21 cellular contexts compared by ENCODE assay signal in the genomic region with DNA sequence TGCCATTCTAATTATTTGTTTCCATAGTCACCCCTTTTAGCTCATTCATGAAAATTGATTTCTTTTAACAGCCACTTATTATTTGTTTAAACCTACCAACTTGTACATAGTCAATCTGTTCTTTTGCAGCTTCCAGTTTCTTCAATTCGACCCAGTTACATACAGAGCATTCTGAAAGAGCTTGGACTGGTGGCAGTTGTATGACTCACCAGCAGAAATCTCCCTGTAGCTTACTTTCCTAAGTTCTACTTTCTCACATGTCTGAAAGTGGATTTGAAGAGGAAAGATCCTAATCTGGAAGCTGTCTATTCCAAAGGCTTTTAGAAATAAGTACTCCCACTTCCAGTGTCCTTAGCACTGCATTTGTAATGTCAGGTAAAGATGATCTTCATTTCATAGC.
DNase-seq lines count a peak whose midpoint lies in the region; ATAC-seq, FAIRE-seq and TF ChIP-seq lines count a peak whose summit lies in the region.
"Had no signal": no experiment of that assay in that cellular context is flagged by ENCODE, and none has a peak within 500 bp of the region (broad histone marks: within the 10 kb centered on the region; RNA-seq: fewer than 3 reads in every experiment).

No MANE protein-coding gene starts in this region.

- peaks cover 0 to 4% (median 0%) of the 10 kb centered on the region in 5 experiments for H3K9me3 Mint-ChIP-seq in brain
- H3K9me3 Mint-ChIP-seq: stimulated activated memory B cell treated with anti-CD40 and anti-IgM and Interleukin-4, amounts not matched to agents 10 μg/mL and 1 μg/mL and 100 μg/mL, for 72 hours had no signal

- FAIRE-seq in HepG2 (lab: Jason Lieb, UNC) = no peak
- FAIRE-seq: endometrium had no signal

- H3K4me3 Mint-ChIP-seq in brain = no peak overlapping the region
- H3K4me3 Mint-ChIP-seq: activated B cell treated with CpG ODN at 0.5 μM for 24 hours; activated CD8-positive, alpha-beta memory T cell treated with anti-CD3 and anti-CD28 coated beads, Interleukin-2, amount 10 ng/mL, durations not matched to agents 7 days and 5 days; IgD-negative memory B cell; stimulated activated memory B cell treated with anti-CD40 and anti-IgM and Interleukin-4, amounts not matched to agents 10 μg/mL and 1 μg/mL and 100 μg/mL, for 72 hours had no signal

- no peak overlapping the region for H2AFZ ChIP-seq in HepG2 (ENCODE audit: low read length)

- H3K36me3 Mint-ChIP-seq in brain = no peaks in the 10 kb centered on the region
- H3K36me3 Mint-ChIP-seq: activated CD8-positive, alpha-beta memory T cell treated with anti-CD3 and anti-CD28 coated beads, Interleukin-2, amount 10 ng/mL, durations not matched to agents 7 days and 5 days; IgD-negative memory B cell; stimulated activated memory B cell treated with anti-CD40 and anti-IgM and Interleukin-4, amounts not matched to agents 10 μg/mL and 1 μg/mL and 100 μg/mL, for 72 hours had no signal

- TF ChIP-seq EP300 in HepG2 (IDR thresholded peaks at IDR 0.05; ENCODE audit: low read depth in 2 of 2, low read length in 2 of 2) = no peak
- TF ChIP-seq EP300 in HepG2 (CRISPR knock-in tag; IDR thresholded peaks at IDR 0.05; ENCODE audit: borderline replicate concordance) = no peak

- ATAC-seq in right lobe of liver (peak in 3 of 4 donors; percentile 22 to 60 (median 34)), HepG2 (no peak), GM18498 (IDR thresholded peaks at IDR 0.05; ENCODE audit: unreplicated experiment) (no peak)
- ATAC-seq: activated CD8-positive, alpha-beta memory T cell treated with anti-CD3 and anti-CD28 coated beads, Interleukin-2, amount 10 ng/mL, durations not matched to agents 7 days and 5 days; stimulated activated memory B cell treated with anti-CD40 and anti-IgM and Interleukin-4, amounts not matched to agents 10 μg/mL and 1 μg/mL and 100 μg/mL, for 72 hours had no signal

- TF ChIP-seq CTCF in right lobe of liver (IDR thresholded peaks at IDR 0.05) (no peak), HepG2 (CRISPR knock-in tag; IDR thresholded peaks at IDR 0.05) (no peak), brain (conservative IDR thresholded peaks at IDR 0.05) (no peak)

- peaks cover 0 to 21% (median 0%) of the 10 kb centered on the region in 4 donors for H3K4me1 ChIP-seq in right lobe of liver
- no peaks in the 10 kb centered on the region for H3K4me1 ChIP-seq in HepG2 (ENCODE audit: insufficient read depth, low read length)

- H3K27me3 Mint-ChIP-seq in brain = peaks cover 5% of the 10 kb centered on the region
- H3K27me3 Mint-ChIP-seq: activated B cell treated with CpG ODN at 0.5 μM for 24 hours; activated CD8-positive, alpha-beta memory T cell treated with anti-CD3 and anti-CD28 coated beads, Interleukin-2, amount 10 ng/mL, durations not matched to agents 7 days and 5 days; IgD-negative memory B cell; stimulated activated memory B cell treated with anti-CD40 and anti-IgM and Interleukin-4, amounts not matched to agents 10 μg/mL and 1 μg/mL and 100 μg/mL, for 72 hours had no signal

- in situ Hi-C loops in HepG2 (cut with HindIII; ENCODE audit: extremely low pct_ligation_motif_present, low pct_unique_long_range_greater_than_20kb) = no loop called here

- no TSS peak for BruUV-seq in HepG2 (replicated peaks; lab: Mats Ljungman, UMichigan)

- no peak overlapping the region for H3K4me2 ChIP-seq in HepG2 (ENCODE audit: low read depth, low read length)

- peak overlapping the region in 3 of 5 experiments; percentile 14 to 62 (median 36) for H3K27ac Mint-ChIP-seq in brain
- H3K27ac Mint-ChIP-seq: activated B cell treated with CpG ODN at 0.5 μM for 24 hours; activated CD8-positive, alpha-beta memory T cell treated with anti-CD3 and anti-CD28 coated beads, Interleukin-2, amount 10 ng/mL, durations not matched to agents 7 days and 5 days; IgD-negative memory B cell; stimulated activated memory B cell treated with anti-CD40 and anti-IgM and Interleukin-4, amounts not matched to agents 10 μg/mL and 1 μg/mL and 100 μg/mL, for 72 hours had no signal

- POLR2A ChIA-PET in HepG2 (lab: Yijun Ruan, JAX) = no interaction called here

- no peaks in the 10 kb centered on the region for H3K79me2 ChIP-seq in HepG2 (ENCODE audit: insufficient read depth, low read length)

- no peak overlapping the region for H3K9ac ChIP-seq in HepG2 (ENCODE audit: insufficient read depth, low read depth, low read length)

- H3K27me3 ChIP-seq in right lobe of liver (no peaks in the 10 kb centered on the region), HepG2 (ENCODE audit: control insufficient read depth in 1 of 2, insufficient read depth in 2 of 2, low read length in 2 of 2) (no peaks in the 10 kb centered on the region)

- no peaks in the 10 kb centered on the region for H4K20me1 ChIP-seq in HepG2 (ENCODE audit: insufficient read depth, low read length)

- no peak for TF ChIP-seq RAD21 in HepG2 (CRISPR knock-in tag; IDR thresholded peaks at IDR 0.05)

- WGBS in right lobe of liver (ENCODE audit: insufficient coverage, low coverage, low lambda C conversion rate, missing lambda C conversion rate) = 15% methylated on average over 1 of the region's 1 CpG
- WGBS in HepG2 (ENCODE audit: low lambda C conversion rate) = 3% methylated on average over 1 of the region's 1 CpG

- intact Hi-C loops in right lobe of liver (cut with DNase I) (no loop called here), HepG2 (cut with micrococcal nuclease; ENCODE audit: unreplicated experiment) (no loop called here)

- no peaks in the 10 kb centered on the region for H3K36me3 ChIP-seq in right lobe of liver
- no peaks in the 10 kb centered on the region for H3K36me3 ChIP-seq in HepG2 (replicated peaks in 1 of 2; ENCODE audit: control insufficient read depth in 1 of 2, insufficient read depth in 2 of 2, low read length in 2 of 2)

- TF ChIP-seq POLR2A in right lobe of liver (IDR thresholded peaks at IDR 0.05) (no peak), HepG2 (IDR thresholded peaks at IDR 0.05; ENCODE audit: insufficient read depth in 1 of 2, low read depth in 2 of 2, low read length in 2 of 2) (no peak)

- H3K9me3 ChIP-seq in right lobe of liver (no peaks in the 10 kb centered on the region), HepG2 (ENCODE audit: low read length) (peaks cover 4% of the 10 kb centered on the region; the same call in 1 of the 2 replicates)

- H3K4me3 ChIP-seq in right lobe of liver (no peak overlapping the region), HepG2 (replicated peaks in 1 of 3; ENCODE audit: insufficient read depth in 1 of 3, low read depth in 2 of 3, low read length in 3 of 3) (no peak overlapping the region)

- H3K4me1 Mint-ChIP-seq in brain = peaks cover 17% of the 10 kb centered on the region
- H3K4me1 Mint-ChIP-seq: activated B cell treated with CpG ODN at 0.5 μM for 24 hours; activated CD8-positive, alpha-beta memory T cell treated with anti-CD3 and anti-CD28 coated beads, Interleukin-2, amount 10 ng/mL, durations not matched to agents 7 days and 5 days; IgD-negative memory B cell; stimulated activated memory B cell treated with anti-CD40 and anti-IgM and Interleukin-4, amounts not matched to agents 10 μg/mL and 1 μg/mL and 100 μg/mL, for 72 hours had no signal

- CTCF ChIA-PET in HepG2 (lab: Yijun Ruan, JAX; ENCODE audit: low intra/inter-chr PET ratio, low total read pairs) = no interaction called here

- no peak overlapping the region for H3K27ac ChIP-seq in right lobe of liver
- H3K27ac ChIP-seq in HepG2 (ENCODE audit: extremely low read length, insufficient read depth, low read length) = no peak overlapping the region

- DNase-seq in right lobe of liver (no peak), HepG2 (ENCODE audit: low spot score) (no peak), foreskin melanocyte (peak; percentile 8), epidermal melanocyte (ENCODE audit: insufficient read length, low spot score) (no peak), COLO668 (lab: John Stamatoyannopoulos, UW; ENCODE audit: unreplicated experiment) (no peak), GM19240 (ENCODE audit: insufficient read length, low spot score) (no peak)
- DNase-seq: activated B cell treated with CpG ODN at 0.5 μM for 24 hours; activated CD8-positive, alpha-beta memory T cell treated with anti-CD3 and anti-CD28 coated beads, Interleukin-2, amount 10 ng/mL, durations not matched to agents 7 days and 5 days; activated naive CD4-positive, alpha-beta T cell; COR-L47; GF-D8; hypothalamus; left cardiac atrium; NCI-H1048; NCI-H82; T-helper 1 cell had no signal

TF ChIP-seq in HepG2, 621 proteins besides CTCF, POLR2A, EP300 and RAD21 (continues in another document):
- TF ChIP-seq CBX1 (IDR thresholded peaks at IDR 0.05; ENCODE audit: low read depth) = no peak
- no peak for TF ChIP-seq NFYC (CRISPR knock-in tag; IDR thresholded peaks at IDR 0.05)
- no peak for TF ChIP-seq MAF1 (CRISPR knock-in tag; IDR thresholded peaks at IDR 0.05; ENCODE audit: borderline replicate concordance)

Comparison
In these comparisons a context has a peak if more than half of its experiments do, and no peak if none do; other contexts are left out.
1. ATAC-seq: peak in right lobe of liver (3 of 4); none in HepG2 (single experiment) and GM18498 (single experiment).